In genomic region chr5:102596113-102596512, GRCh38 we compare ENCODE assay signal across 11 cellular contexts.
A peak's percentile ranks its signal among the peaks of the same experiment; 100 is the strongest.
DNase-seq lines count a peak whose midpoint lies in the region; ATAC-seq and TF ChIP-seq lines count a peak whose summit lies in the region.
"Had no signal": no experiment of that assay in that cellular context is flagged by ENCODE, and none has a peak within 500 bp of the region (broad histone marks: within the 10 kb centered on the region; RNA-seq: fewer than 3 reads in every experiment).

No MANE protein-coding gene starts in this region.

- no peaks in the 10 kb centered on the region for H3K27me3 ChIP-seq in PC-9 (ENCODE audit: insufficient read depth, low read depth)
- H3K27me3 ChIP-seq: neural progenitor cell had no signal

- DNase-seq in GM13977 (ENCODE audit: low spot score): peak; percentile 5
- peak; percentile 11 for DNase-seq in KBM-7
- no peak for DNase-seq in NCI-H1092 treated with DMSO at 0.1 percent for 48 hours (lab: John Stamatoyannopoulos, UW)
- no peak for DNase-seq in PC-9
- DNase-seq in NCI-H1417 treated with DMSO at 0.1 percent for 48 hours (lab: John Stamatoyannopoulos, UW): no peak
- DNase-seq in NCI-H226: no peak
- DNase-seq: activated effector memory CD4-positive, alpha-beta T cell treated with anti-CD3 and anti-CD28 coated beads, Interleukin-2, amount 50 U/mL, for 16 hours; NCI-H1436 treated with DMSO at 0.1 percent for 48 hours had no signal

- in situ Hi-C loops in GM13977 (cut with MboI; ENCODE audit: low pct_unique_long_range_greater_than_20kb, low sequenced_read_pairs, unreplicated experiment) (loop anchor here (25.0 kb wide), 1 partner anchor 541 kb away; no protein-coding TSS in a partner anchor), KBM-7 (cut with MboI; ENCODE audit: low pct_unique_long_range_greater_than_20kb, low sequenced_read_pairs) (no loop called here)

- ATAC-seq in GM19452 (IDR thresholded peaks at IDR 0.05; ENCODE audit: unreplicated experiment) (peak; percentile 62), HG02938 (IDR thresholded peaks at IDR 0.05; ENCODE audit: unreplicated experiment) (peak; percentile 43)

- no peaks in the 10 kb centered on the region for H3K9me2 ChIP-seq in PC-9 (ENCODE audit: insufficient read depth)

- no peaks in the 10 kb centered on the region for H3K36me3 ChIP-seq in PC-9 (ENCODE audit: low read depth)
- H3K36me3 ChIP-seq: neural progenitor cell had no signal

- H3K4me3 ChIP-seq in PC-9: no peak overlapping the region
- H3K4me3 ChIP-seq: neural progenitor cell had no signal

- H3F3A ChIP-seq in PC-9 (ENCODE audit: insufficient read depth, low read depth): no peaks in the 10 kb centered on the region

- TF ChIP-seq CTCF in GM13977 (IDR thresholded peaks at IDR 0.05; ENCODE audit: extremely low read depth, insufficient read depth, missing control alignments) (no peak), PC-9 (conservative IDR thresholded peaks at IDR 0.05) (no peak)

- no peak overlapping the region for H3K4me2 ChIP-seq in PC-9
- H3K4me2 ChIP-seq: neural progenitor cell had no signal

- H3K9me3 ChIP-seq in PC-9 (ENCODE audit: insufficient read depth, low read depth): peaks cover 6% of the 10 kb centered on the region

- no peaks in the 10 kb centered on the region for H3K79me2 ChIP-seq in PC-9 (ENCODE audit: low read depth)

- intact Hi-C loops in PC-9 (cut with micrococcal nuclease; ENCODE audit: unreplicated experiment): no loop called here

- CTCF ChIA-PET in PC-9 (lab: Charles Lee): no interaction called here

- no peak overlapping the region for H2AFZ ChIP-seq in PC-9
- H2AFZ ChIP-seq: neural progenitor cell had no signal

- H4K20me1 ChIP-seq in PC-9 (ENCODE audit: insufficient read depth): no peaks in the 10 kb centered on the region

- no TSS peak for BruUV-seq in PC-9 (replicated peaks; lab: Mats Ljungman, UMichigan)

- H3K27ac ChIP-seq in PC-9: no peak overlapping the region
- H3K27ac ChIP-seq: neural progenitor cell had no signal

- no peaks in the 10 kb centered on the region for H3K4me1 ChIP-seq in PC-9 (replicated peaks; ENCODE audit: insufficient read depth)
- H3K4me1 ChIP-seq: neural progenitor cell had no signal

- POLR2A ChIA-PET in PC-9 (lab: Charles Lee; ENCODE audit: unreplicated experiment): interaction anchor here (0.7 to 1.0 kb wide), 2 partner anchors 14 to 527 kb away, joined by 4 to 6 read pairs; no protein-coding TSS in a partner anchor

Comparison
In these comparisons a context has a peak if more than half of its experiments do, and no peak if none do; other contexts are left out.
1. DNase-seq: peak in GM13977 (single experiment) and KBM-7 (single experiment); none in NCI-H1092 treated with DMSO at 0.1 percent for 48 hours (single experiment), PC-9 (0 of 2), NCI-H1417 treated with DMSO at 0.1 percent for 48 hours (single experiment) and NCI-H226 (single experiment).